In genomic region chr15:76903251-76903681, GRCh38 we compare ENCODE assay signal across 8 cellular contexts. TPM values are rescaled to one million over a fixed set of nuclear protein-coding genes. Genes with fewer than 3 reads are reported as not detected.
DNase-seq lines count a peak whose midpoint lies in the region; ATAC-seq, FAIRE-seq and TF ChIP-seq lines count a peak whose summit lies in the region.

No MANE protein-coding gene starts in this region.

- no peak for ATAC-seq in activated T-cell treated with anti-CD3 and anti-CD28 coated beads, Interleukin-2, amount 50 U/mL, for 72 hours (replicated peaks in 1 of 2)
- no peak for ATAC-seq in esophagus mucosa
- ATAC-seq in HG03045 (IDR thresholded peaks at IDR 0.05; ENCODE audit: unreplicated experiment), result no peak

- peak overlapping the region; percentile 89 for H3K4me3 Mint-ChIP-seq in activated naive CD4-positive, alpha-beta T cell treated with anti-CD3 and anti-CD28 coated beads, Interleukin-2, amount 10 ng/mL, durations not matched to agents 7 days and 5 days
- H3K4me3 Mint-ChIP-seq in activated T-cell treated with anti-CD3 and anti-CD28 coated beads, Interleukin-2, amount 50 U/mL, for 72 hours, result peak overlapping the region; percentile 97

- peaks cover 6% of the 10 kb centered on the region for H3K27me3 Mint-ChIP-seq in activated naive CD4-positive, alpha-beta T cell treated with anti-CD3 and anti-CD28 coated beads, Interleukin-2, amount 10 ng/mL, durations not matched to agents 7 days and 5 days
- H3K27me3 Mint-ChIP-seq in activated T-cell treated with anti-CD3 and anti-CD28 coated beads, Interleukin-2, amount 50 U/mL, for 72 hours (ENCODE audit: low read depth), result no peaks in the 10 kb centered on the region

- DNase-seq in activated naive CD4-positive, alpha-beta T cell treated with anti-CD3 and anti-CD28 coated beads, Interleukin-2, amount 10 ng/mL, durations not matched to agents 7 days and 5 days, result no peak
- no peak for DNase-seq in activated naive CD4-positive, alpha-beta T cell treated with anti-CD3 and anti-CD28 coated beads, Interleukin-2, amount 50 U/mL, for 16 hours
- DNase-seq in LoVo (ENCODE audit: low spot score), result peak; percentile 7
- peak in 1 of 2 donors; percentile 6 for DNase-seq in activated T-cell treated with anti-CD3 and anti-CD28 coated beads, Interleukin-2, amount 50 U/mL, for 72 hours
- peak; percentile 35 for DNase-seq in kidney glomerular epithelial cell (lab: John Stamatoyannopoulos, UW)
- no peak for DNase-seq in GM12892 (ENCODE audit: insufficient read length)

- FAIRE-seq in GM12892 (lab: Jason Lieb, UNC), result no peak

- TF ChIP-seq POLR2A in GM12892 (IDR thresholded peaks at IDR 0.05; ENCODE audit: low read depth, low read length), result no peak

- peaks cover 37% of the 10 kb centered on the region for H3K4me1 Mint-ChIP-seq in activated naive CD4-positive, alpha-beta T cell treated with anti-CD3 and anti-CD28 coated beads, Interleukin-2, amount 10 ng/mL, durations not matched to agents 7 days and 5 days
- H3K4me1 Mint-ChIP-seq in activated T-cell treated with anti-CD3 and anti-CD28 coated beads, Interleukin-2, amount 50 U/mL, for 72 hours (ENCODE audit: low read depth), result peaks cover 33% of the 10 kb centered on the region

- peaks cover 3% of the 10 kb centered on the region for H3K9me3 Mint-ChIP-seq in activated naive CD4-positive, alpha-beta T cell treated with anti-CD3 and anti-CD28 coated beads, Interleukin-2, amount 10 ng/mL, durations not matched to agents 7 days and 5 days
- peaks cover 0 to 3% of the 10 kb centered on the region in 2 donors for H3K9me3 Mint-ChIP-seq in activated T-cell treated with anti-CD3 and anti-CD28 coated beads, Interleukin-2, amount 50 U/mL, for 72 hours

- CTCF ChIA-PET in activated naive CD4-positive, alpha-beta T cell treated with anti-CD3 and anti-CD28 coated beads, Interleukin-2, amount 10 ng/mL, durations not matched to agents 7 days and 5 days (lab: Charles Lee), result interaction anchor here (1.0 to 1.8 kb wide), 4 partner anchors 65 to 276 kb away, joined by 3 to 6 read pairs (median 3); no protein-coding TSS in a partner anchor

- peaks cover 9% of the 10 kb centered on the region for H3K36me3 Mint-ChIP-seq in activated naive CD4-positive, alpha-beta T cell treated with anti-CD3 and anti-CD28 coated beads, Interleukin-2, amount 10 ng/mL, durations not matched to agents 7 days and 5 days
- H3K36me3 Mint-ChIP-seq in activated T-cell treated with anti-CD3 and anti-CD28 coated beads, Interleukin-2, amount 50 U/mL, for 72 hours (ENCODE audit: insufficient read depth in 2 of 2), result no peaks in the 10 kb centered on the region

- H3K27ac Mint-ChIP-seq in activated naive CD4-positive, alpha-beta T cell treated with anti-CD3 and anti-CD28 coated beads, Interleukin-2, amount 10 ng/mL, durations not matched to agents 7 days and 5 days, result peak overlapping the region; percentile 91
- peak overlapping the region; percentile 96 for H3K27ac Mint-ChIP-seq in activated T-cell treated with anti-CD3 and anti-CD28 coated beads, Interleukin-2, amount 50 U/mL, for 72 hours

RNA-seq across cellular contexts. Expression of gene SCAPER, which starts 1.9 kb away (rescaled TPM):
- total RNA-seq in activated T-cell treated with anti-CD3 and anti-CD28 coated beads, Interleukin-2, amount 50 U/mL, for 72 hours, result 10 to 100 TPM; 30.9 to 34.7 TPM
- 19.5 TPM for total RNA-seq in esophagus mucosa
- 7.8 TPM for polyA plus RNA-seq in GM12892 (2012; ENCODE audit: missing spikeins)

RNA-seq across cellular contexts. Expression of gene RCN2, which starts 28.3 kb away (rescaled TPM):
- total RNA-seq in activated T-cell treated with anti-CD3 and anti-CD28 coated beads, Interleukin-2, amount 50 U/mL, for 72 hours, result 10 to 100 TPM; 24.6 to 28.1 TPM
- total RNA-seq in esophagus mucosa, result 25.0 TPM
- 26.7 TPM for polyA plus RNA-seq in GM12892 (2012; ENCODE audit: missing spikeins)

Comparison
In these comparisons a context has a peak if more than half of its experiments do, and no peak if none do; other contexts are left out.
1. DNase-seq: peak in LoVo (single experiment) and kidney glomerular epithelial cell (single experiment); none in activated naive CD4-positive, alpha-beta T cell treated with anti-CD3 and anti-CD28 coated beads, Interleukin-2, amount 10 ng/mL, durations not matched to agents 7 days and 5 days (single experiment), activated naive CD4-positive, alpha-beta T cell treated with anti-CD3 and anti-CD28 coated beads, Interleukin-2, amount 50 U/mL, for 16 hours (single experiment) and GM12892 (single experiment).